Comparison of ENCODE assay signal across 16 cellular contexts in genomic region chr10:6231146-6231545, GRCh38. TPM values are rescaled to one million over a fixed set of nuclear protein-coding genes. Genes with fewer than 3 reads are reported as not detected.
DNase-seq lines count a peak whose midpoint lies in the region; ATAC-seq and TF ChIP-seq lines count a peak whose summit lies in the region.
"Had no signal": no experiment of that assay in that cellular context is flagged by ENCODE, and none has a peak within 500 bp of the region (broad histone marks: within the 10 kb centered on the region; RNA-seq: fewer than 3 reads in every experiment).

No MANE protein-coding gene starts in this region.

- H3K36me3 ChIP-seq in osteoblast (ENCODE audit: insufficient read depth, low read length) (peaks cover 38% of the 10 kb centered on the region), mammary epithelial cell (ENCODE audit: insufficient read depth, low read length) (peaks cover 34% of the 10 kb centered on the region)

- no peaks in the 10 kb centered on the region for H3K9me3 Mint-ChIP-seq in activated T-cell treated with anti-CD3 and anti-CD28 coated beads, Interleukin-2, amount 50 U/mL, for 24 hours
- no peaks in the 10 kb centered on the region for H3K9me3 Mint-ChIP-seq in Calu3 (ENCODE audit: low read depth, unreplicated experiment)
- H3K9me3 Mint-ChIP-seq: GM23338 had no signal

- intact Hi-C loops in Calu3 (cut with micrococcal nuclease; ENCODE audit: unreplicated experiment): loop anchor here (10.0 kb wide), 1 partner anchor 174 kb away; no protein-coding TSS in a partner anchor
- intact Hi-C loops in mammary epithelial cell (cut with micrococcal nuclease): no loop called here

- H3K9me3 ChIP-seq in osteoblast (ENCODE audit: low read depth, low read length) (no peaks in the 10 kb centered on the region), mammary epithelial cell (replicated peaks; ENCODE audit: insufficient read depth, low read length) (no peaks in the 10 kb centered on the region)

- in situ Hi-C loops in mammary epithelial cell (cut with MboI; ENCODE audit: low sequenced_read_pairs in 2 of 2): no loop called here

- no peak overlapping the region for H3K9ac ChIP-seq in mammary epithelial cell (ENCODE audit: insufficient read depth, low read length)

- peak overlapping the region; percentile 63 for H3K27ac Mint-ChIP-seq in activated T-cell treated with anti-CD3 and anti-CD28 coated beads, Interleukin-2, amount 50 U/mL, for 24 hours
- H3K27ac Mint-ChIP-seq in Calu3 (ENCODE audit: unreplicated experiment): peak overlapping the region; percentile 75
- H3K27ac Mint-ChIP-seq: GM23338 had no signal

- 100% methylated on average over 12 of the region's 12 CpGs for WGBS in mammary epithelial cell (ENCODE audit: low coverage, missing lambda C conversion rate)

- no peak overlapping the region for H3K4me3 Mint-ChIP-seq in activated T-cell treated with anti-CD3 and anti-CD28 coated beads, Interleukin-2, amount 50 U/mL, for 24 hours
- H3K4me3 Mint-ChIP-seq in Calu3 (ENCODE audit: low read depth, unreplicated experiment): no peak overlapping the region
- H3K4me3 Mint-ChIP-seq: GM23338 had no signal

- no peak overlapping the region for H3K4me3 ChIP-seq in osteoblast (ENCODE audit: insufficient read depth, low read length)
- H3K4me3 ChIP-seq in mammary epithelial cell (replicated peaks in 1 of 3; ENCODE audit: insufficient read depth in 1 of 3, low read depth in 2 of 3, low read length in 3 of 3): no peak overlapping the region
- H3K4me3 ChIP-seq: GM23338, PC-9 had no signal

- H3K4me1 Mint-ChIP-seq in activated T-cell treated with anti-CD3 and anti-CD28 coated beads, Interleukin-2, amount 50 U/mL, for 24 hours (ENCODE audit: low read depth): peaks cover 14% of the 10 kb centered on the region
- H3K4me1 Mint-ChIP-seq in Calu3 (ENCODE audit: low read depth, unreplicated experiment): peaks cover 48% of the 10 kb centered on the region
- H3K4me1 Mint-ChIP-seq: GM23338 had no signal

- H4K20me1 ChIP-seq in osteoblast (ENCODE audit: insufficient read depth, low read length) (no peaks in the 10 kb centered on the region), mammary epithelial cell (ENCODE audit: insufficient read depth, low read length) (no peaks in the 10 kb centered on the region)

- H3K4me2 ChIP-seq in osteoblast (ENCODE audit: insufficient read depth, low read length) (no peak overlapping the region), mammary epithelial cell (ENCODE audit: insufficient read depth, low read depth, low read length) (no peak overlapping the region)
- H3K4me2 ChIP-seq: GM23338, PC-9 had no signal

- H3K79me2 ChIP-seq in osteoblast (ENCODE audit: insufficient read depth, low read length) (no peaks in the 10 kb centered on the region), mammary epithelial cell (ENCODE audit: insufficient read depth, low read length) (no peaks in the 10 kb centered on the region)

- H2AFZ ChIP-seq in osteoblast (ENCODE audit: low read length) (no peak overlapping the region), mammary epithelial cell (ENCODE audit: low read depth, low read length) (no peak overlapping the region)
- H2AFZ ChIP-seq: GM23338, PC-9 had no signal

- CTCF ChIA-PET in Calu3 (lab: Charles Lee) (no interaction called here), mammary epithelial cell (lab: Charles Lee; ENCODE audit: low non-redundant PET) (no interaction called here)

- dilution Hi-C loops in mammary epithelial cell (cut with HindIII; ENCODE audit: low sequenced_read_pairs): no loop called here

- TF ChIP-seq CTCF in Calu3 (IDR thresholded peaks at IDR 0.05; ENCODE audit: unreplicated experiment) (no peak), osteoblast (IDR thresholded peaks at IDR 0.05; ENCODE audit: extremely low read depth, low read depth, low read length) (no peak), mammary epithelial cell (conservative IDR thresholded peaks at IDR 0.05 in 1 of 2, IDR thresholded peaks at IDR 0.05 in 1 of 2; ENCODE audit: extremely low read depth in 1 of 2, insufficient read depth in 1 of 2, low read depth in 1 of 2, low read length in 2 of 2) (no peak)

- H3K4me1 ChIP-seq in osteoblast (ENCODE audit: insufficient read depth, low read length) (peaks cover 15% of the 10 kb centered on the region), mammary epithelial cell (ENCODE audit: insufficient read depth, low read length) (peaks cover 8% of the 10 kb centered on the region)

- DNase-seq in activated T-cell treated with anti-CD3 and anti-CD28 coated beads, Interleukin-2, amount 50 U/mL, for 24 hours: no peak
- no peak for DNase-seq in activated T-cell treated with anti-CD3 and anti-CD28 coated beads, Interleukin-2, amount 50 U/mL, for 48 hours
- DNase-seq in Calu3 (no peak), caudate nucleus (lab: John Stamatoyannopoulos, UW) (no peak), osteoblast (ENCODE audit: insufficient read length, low spot score, missing footprints) (peak; percentile 67), mammary epithelial cell (no peak), SKM-1 treated with dmso at 0.1 percent for 144 hours (lab: John Stamatoyannopoulos, UW; ENCODE audit: unreplicated experiment) (no peak)
- DNase-seq: NCI-H1105 treated with DMSO at 0.1 percent for 48 hours, NCI-H1694 treated with DMSO at 0.1 percent for 48 hours, NCI-H2107, NCI-H2227 treated with DMSO at 0.1 percent for 48 hours, NCI-H524, PC-9 had no signal

- H3K27ac ChIP-seq in caudate nucleus (ENCODE audit: low read depth, low read length): peak overlapping the region; percentile 41
- H3K27ac ChIP-seq in osteoblast (ENCODE audit: low read depth, low read length): no peak overlapping the region
- no peak overlapping the region for H3K27ac ChIP-seq in mammary epithelial cell (ENCODE audit: insufficient read depth, low read depth, low read length)
- H3K27ac ChIP-seq: C4-2B, PC-9 had no signal

- no peak for ATAC-seq in HG03521 (IDR thresholded peaks at IDR 0.05; ENCODE audit: unreplicated experiment)
- ATAC-seq: GM23338 had no signal

- H3K27me3 Mint-ChIP-seq in activated T-cell treated with anti-CD3 and anti-CD28 coated beads, Interleukin-2, amount 50 U/mL, for 24 hours: no peaks in the 10 kb centered on the region
- H3K27me3 Mint-ChIP-seq in Calu3 (ENCODE audit: unreplicated experiment): no peaks in the 10 kb centered on the region

- BruUV-seq in Calu3 (replicated peaks; lab: Mats Ljungman, UMichigan): no TSS peak
- BruUV-seq in mammary epithelial cell (replicated peaks; lab: Mats Ljungman, UMichigan): no TSS peak

- H3K36me3 Mint-ChIP-seq in activated T-cell treated with anti-CD3 and anti-CD28 coated beads, Interleukin-2, amount 50 U/mL, for 24 hours (ENCODE audit: low read depth): peaks cover 94% of the 10 kb centered on the region
- H3K36me3 Mint-ChIP-seq in Calu3 (ENCODE audit: insufficient read depth, unreplicated experiment): peaks cover 100% of the 10 kb centered on the region

- H3K27me3 ChIP-seq in osteoblast (ENCODE audit: insufficient read depth, low read length) (no peaks in the 10 kb centered on the region), mammary epithelial cell (ENCODE audit: insufficient read depth, low read length) (no peaks in the 10 kb centered on the region)

RNA-seq across cellular contexts. Expression of gene PFKFB3, which starts 28.4 kb away (rescaled TPM):
- total RNA-seq in Calu3 (2022): 273 and 293 TPM in 2 replicates
- total RNA-seq in osteoblast: 7.1 and 19.2 TPM in 2 replicates
- 10 to 100 TPM; 24.0 to 49.5 TPM for total RNA-seq in mammary epithelial cell
- 28.1 TPM for polyA plus RNA-seq in mammary epithelial cell
- polyA minus RNA-seq in mammary epithelial cell: 54.2 TPM
